In genomic region chr1:152170287-152170933, GRCh38 we compare ENCODE assay signal across 25 cellular contexts. TPM values are rescaled to one million over a fixed set of nuclear protein-coding genes. Genes with fewer than 3 reads are reported as not detected.
DNase-seq lines count a peak whose midpoint lies in the region; ATAC-seq, FAIRE-seq and TF ChIP-seq lines count a peak whose summit lies in the region.
"Had no signal": no experiment of that assay in that cellular context is flagged by ENCODE, and none has a peak within 500 bp of the region (broad histone marks: within the 10 kb centered on the region; RNA-seq: fewer than 3 reads in every experiment).

No MANE protein-coding gene starts in this region.

- H3K4me3 ChIP-seq in right lobe of liver, result no peak overlapping the region
- H3K4me3 ChIP-seq in HepG2 (replicated peaks in 1 of 3; ENCODE audit: insufficient read depth in 1 of 3, low read depth in 2 of 3, low read length in 3 of 3), result no peak overlapping the region
- H3K4me3 ChIP-seq in MM.1S (ENCODE audit: low read length), result peak overlapping the region; percentile 1; the same call in 1 of the 2 replicates
- no peak overlapping the region for H3K4me3 ChIP-seq in GM12878
- no peak overlapping the region for H3K4me3 ChIP-seq in gastrocnemius medialis

- H3K27me3 ChIP-seq in right lobe of liver (no peaks in the 10 kb centered on the region), HepG2 (ENCODE audit: control insufficient read depth in 1 of 2, insufficient read depth in 2 of 2, low read length in 2 of 2) (no peaks in the 10 kb centered on the region), MM.1S (replicated peaks; ENCODE audit: insufficient read depth, low read length) (no peaks in the 10 kb centered on the region), GM12878 (replicated peaks in 1 of 2; ENCODE audit: control insufficient read depth in 2 of 2, insufficient read depth in 2 of 2, low read length in 1 of 2) (no peaks in the 10 kb centered on the region), gastrocnemius medialis (no peaks in the 10 kb centered on the region)

- TF ChIP-seq EP300 in HepG2 (IDR thresholded peaks at IDR 0.05; ENCODE audit: low read depth in 2 of 2, low read length in 2 of 2), result no peak
- TF ChIP-seq EP300 in HepG2 (CRISPR knock-in tag; IDR thresholded peaks at IDR 0.05; ENCODE audit: borderline replicate concordance), result no peak
- TF ChIP-seq EP300 in GM12878 (IDR thresholded peaks at IDR 0.05; ENCODE audit: borderline replicate concordance in 1 of 2, control insufficient read depth in 1 of 2, low read depth in 2 of 2, low read length in 2 of 2), result no peak

- no peaks in the 10 kb centered on the region for H3K36me3 ChIP-seq in right lobe of liver
- no peaks in the 10 kb centered on the region for H3K36me3 ChIP-seq in HepG2 (replicated peaks in 1 of 2; ENCODE audit: control insufficient read depth in 1 of 2, insufficient read depth in 2 of 2, low read length in 2 of 2)
- no peaks in the 10 kb centered on the region for H3K36me3 ChIP-seq in MM.1S (replicated peaks; ENCODE audit: insufficient read depth, low read length)
- H3K36me3 ChIP-seq in GM12878 (ENCODE audit: control insufficient read depth in 2 of 2, insufficient read depth in 2 of 2, low read length in 1 of 2), result no peaks in the 10 kb centered on the region
- H3K36me3 ChIP-seq in gastrocnemius medialis, result no peaks in the 10 kb centered on the region

- no peak for TF ChIP-seq POLR2A in right lobe of liver (IDR thresholded peaks at IDR 0.05)
- TF ChIP-seq POLR2A in HepG2 (IDR thresholded peaks at IDR 0.05; ENCODE audit: insufficient read depth in 1 of 2, low read depth in 2 of 2, low read length in 2 of 2), result no peak
- TF ChIP-seq POLR2A in GM12878 (IDR thresholded peaks at IDR 0.05; ENCODE audit: low read depth, low read length), result no peak
- TF ChIP-seq POLR2A in gastrocnemius medialis (IDR thresholded peaks at IDR 0.05), result no peak

- SMC1A ChIA-PET in GM12878 (lab: Charles Lee; ENCODE audit: uncharacterized antibody, unreplicated experiment), result no interaction called here

- intact Hi-C loops in right lobe of liver (cut with DNase I) (no loop called here), HepG2 (cut with micrococcal nuclease; ENCODE audit: unreplicated experiment) (no loop called here), GM12878 (cut with micrococcal nuclease; ENCODE audit: unreplicated experiment) (no loop called here), gastrocnemius medialis (cut with DNase I; ENCODE audit: low total_unique reads) (no loop called here)

- H3K9me3 ChIP-seq in right lobe of liver, result no peaks in the 10 kb centered on the region
- H3K9me3 ChIP-seq in HepG2 (ENCODE audit: low read length), result no peaks in the 10 kb centered on the region
- H3K9me3 ChIP-seq in MM.1S (replicated peaks; ENCODE audit: insufficient read depth, low read length), result no peaks in the 10 kb centered on the region
- no peaks in the 10 kb centered on the region for H3K9me3 ChIP-seq in GM12878 (replicated peaks; ENCODE audit: control insufficient read depth, insufficient read depth, low read length)
- no peaks in the 10 kb centered on the region for H3K9me3 ChIP-seq in gastrocnemius medialis
- H3K9me3 ChIP-seq: Caco-2 had no signal

- TF ChIP-seq RAD21 in HepG2 (CRISPR knock-in tag; IDR thresholded peaks at IDR 0.05) (no peak), GM12878 (IDR thresholded peaks at IDR 0.05; ENCODE audit: insufficient read depth, low read depth, low read length) (no peak)

- peaks cover 18% of the 10 kb centered on the region for H3F3A ChIP-seq in MM.1S (ENCODE audit: insufficient read depth, low read length)

- in situ Hi-C loops in HepG2 (cut with HindIII; ENCODE audit: extremely low pct_ligation_motif_present, low pct_unique_long_range_greater_than_20kb) (no loop called here), GM12878 (cut with MboI) (no loop called here), gastrocnemius medialis (cut with MboI; ENCODE audit: low sequenced_read_pairs in 4 of 4) (no loop called here)

- H3K79me2 ChIP-seq in HepG2 (ENCODE audit: insufficient read depth, low read length), result no peaks in the 10 kb centered on the region
- H3K79me2 ChIP-seq in MM.1S (ENCODE audit: low read length), result no peaks in the 10 kb centered on the region
- H3K79me2 ChIP-seq in GM12878 (ENCODE audit: control insufficient read depth, insufficient read depth, low read length), result no peaks in the 10 kb centered on the region

- FAIRE-seq in HepG2 (lab: Jason Lieb, UNC), result no peak
- no peak for FAIRE-seq in GM12878 (lab: Jason Lieb, UNC)
- FAIRE-seq in D721Med (lab: Jason Lieb, UNC), result no peak
- FAIRE-seq: G401.6, GM18507, H1, RCC 7860 had no signal

- 32% methylated on average over 5 of the region's 5 CpGs for WGBS in right lobe of liver (ENCODE audit: insufficient coverage, low coverage, low lambda C conversion rate, missing lambda C conversion rate)
- WGBS in HepG2 (ENCODE audit: low lambda C conversion rate), result 6% methylated on average over 4 of the region's 5 CpGs
- WGBS in GM12878 (ENCODE audit: insufficient coverage, insufficient replicate concordance, low lambda C conversion rate, missing lambda C conversion rate), result 9% methylated on average over 5 of the region's 5 CpGs

- no peak overlapping the region for H3K27ac ChIP-seq in right lobe of liver
- no peak overlapping the region for H3K27ac ChIP-seq in HepG2 (ENCODE audit: extremely low read length, insufficient read depth, low read length)
- H3K27ac ChIP-seq in MM.1S (ENCODE audit: low read length), result peak overlapping the region; percentile 42; the same call in 1 of the 2 replicates
- no peak overlapping the region for H3K27ac ChIP-seq in GM12878 (ENCODE audit: control insufficient read depth, insufficient read depth)
- H3K27ac ChIP-seq in gastrocnemius medialis, result no peak overlapping the region

- BruUV-seq in HepG2 (replicated peaks; lab: Mats Ljungman, UMichigan), result no TSS peak
- no TSS peak for BruUV-seq in GM12878 (replicated peaks; lab: Mats Ljungman, UMichigan)

- no peak for TF ChIP-seq CTCF in right lobe of liver (IDR thresholded peaks at IDR 0.05)
- TF ChIP-seq CTCF in HepG2 (CRISPR knock-in tag; IDR thresholded peaks at IDR 0.05), result no peak
- TF ChIP-seq CTCF in MM.1S (IDR thresholded peaks at IDR 0.05; ENCODE audit: low read length), result no peak
- TF ChIP-seq CTCF in GM12878 (IDR thresholded peaks at IDR 0.05 in 2 of 3, conservative IDR thresholded peaks at IDR 0.05 in 1 of 3; ENCODE audit: control insufficient read depth in 2 of 3, extremely low read depth in 1 of 3, insufficient read depth in 1 of 3, low read depth in 3 of 3, low read length in 3 of 3), result no peak
- TF ChIP-seq CTCF in D721Med (IDR thresholded peaks at IDR 0.05; ENCODE audit: insufficient read depth, missing control alignments), result no peak
- TF ChIP-seq CTCF in gastrocnemius medialis (IDR thresholded peaks at IDR 0.05 in 4 of 5, conservative IDR thresholded peaks at IDR 0.05 in 1 of 5), result no peak

- H2AFZ ChIP-seq in HepG2 (ENCODE audit: low read length), result no peak overlapping the region
- peak overlapping the region; percentile 64 for H2AFZ ChIP-seq in MM.1S (ENCODE audit: low read length)
- H2AFZ ChIP-seq in GM12878 (ENCODE audit: control insufficient read depth, low read depth, low read length), result peak overlapping the region; percentile 16

- H3K9ac ChIP-seq in HepG2 (ENCODE audit: insufficient read depth, low read depth, low read length) (no peak overlapping the region), MM.1S (ENCODE audit: low read length) (no peak overlapping the region), GM12878 (ENCODE audit: control insufficient read depth, insufficient read depth, low read length) (no peak overlapping the region)

- ATAC-seq in right lobe of liver, result peak in 3 of 4 donors; percentile 19 to 47 (median 32)
- ATAC-seq in HepG2, result no peak
- peak; percentile 33; the same call in 2 of the 3 replicates for ATAC-seq in GM12878
- ATAC-seq in gastrocnemius medialis, result no peak
- ATAC-seq: Right ventricle myocardium inferior, T-helper 17 cell had no signal

- H3K4me2 ChIP-seq in HepG2 (ENCODE audit: low read depth, low read length), result no peak overlapping the region
- H3K4me2 ChIP-seq in MM.1S (ENCODE audit: low read depth, low read length), result peak overlapping the region; percentile 61
- H3K4me2 ChIP-seq in GM12878 (ENCODE audit: control insufficient read depth, insufficient read depth), result no peak overlapping the region; the same call in 1 of the 2 replicates

- H3K9me2 ChIP-seq in MM.1S (replicated peaks; ENCODE audit: insufficient read depth, low read length), result no peaks in the 10 kb centered on the region

- RAD21 ChIA-PET in GM12878 (lab: Charles Lee; ENCODE audit: unreplicated experiment), result no interaction called here

- H3K4me1 ChIP-seq in right lobe of liver, result no peaks in the 10 kb centered on the region
- no peaks in the 10 kb centered on the region for H3K4me1 ChIP-seq in HepG2 (ENCODE audit: insufficient read depth, low read length)
- H3K4me1 ChIP-seq in MM.1S (ENCODE audit: low read length), result peaks cover 41% of the 10 kb centered on the region
- H3K4me1 ChIP-seq in GM12878 (ENCODE audit: control insufficient read depth, insufficient read depth, low read length), result peaks cover 13% of the 10 kb centered on the region
- peaks cover 0 to 3% of the 10 kb centered on the region in 2 donors for H3K4me1 ChIP-seq in gastrocnemius medialis

- H4K20me1 ChIP-seq in HepG2 (ENCODE audit: insufficient read depth, low read length) (no peaks in the 10 kb centered on the region), MM.1S (ENCODE audit: insufficient read depth, low read length) (no peaks in the 10 kb centered on the region), GM12878 (ENCODE audit: control insufficient read depth, insufficient read depth) (no peaks in the 10 kb centered on the region)

- POLR2A ChIA-PET in HepG2 (lab: Yijun Ruan, JAX) (no interaction called here), GM12878 (lab: Charles Lee) (interaction anchor here (0.6 kb wide), 1 partner anchor 58 kb away, joined by 3 read pairs; no protein-coding TSS in a partner anchor)

- CTCF ChIA-PET in HepG2 (lab: Yijun Ruan, JAX; ENCODE audit: low intra/inter-chr PET ratio, low total read pairs), result no interaction called here
- CTCF ChIA-PET in GM12878 (lab: Yijun Ruan, JAX), result interaction anchor here (0.5 kb wide), 1 partner anchor 19 kb away, joined by 3 read pairs; no protein-coding TSS in a partner anchor

- DNase-seq in right lobe of liver (no peak), HepG2 (ENCODE audit: low spot score) (no peak), MM.1S (peak; percentile 59), GM12878 (ENCODE audit: low read depth, low spot score) (no peak), D721Med (ENCODE audit: insufficient read length, low spot score) (no peak), D341Med (ENCODE audit: low spot score) (no peak), gastrocnemius medialis (no peak)
- DNase-seq: Caco-2; CD4-positive, alpha-beta T cell; Kasumi-1; NCI-H1417; NCI-H2029; NCI-H226; NCI-H510A treated with DMSO at 0.1 percent for 48 hours; NCI-H748 treated with DMSO at 0.1 percent for 48 hours; NK-92 treated with Interleukin-12 subunit alpha and Interleukin-12 subunit beta, amount 100 ng/mL, for 24 hours; T-helper 17 cell had no signal

RNA-seq across cellular contexts. Expression of gene RPTN, which starts 11.4 kb away (rescaled TPM):
- total RNA-seq in right lobe of liver (not detected), HepG2 (2016; rRNA removed; fragmentation: Illumina TruSeq; extraction: Trizol) (not detected in 2 replicates), GM12878 (2014; rRNA removed) (not detected in 2 replicates), GM12878 (2014; rRNA removed; fragmentation: Illumina TruSeq; extraction: Trizol) (not detected in 2 replicates), GM12878 (2021) (not detected in 2 replicates), gastrocnemius medialis (not detected)
- total RNA-seq in HepG2 (2016; cell fraction: cytosol; rRNA removed; fragmentation: Illumina TruSeq; extraction: Trizol; ENCODE audit: low read depth), result not detected in 2 replicates
- total RNA-seq in HepG2 (2016; cell fraction: insoluble cytoplasmic fraction; rRNA removed; fragmentation: Illumina TruSeq; extraction: Trizol), result not detected in 2 replicates
- total RNA-seq in HepG2 (2016; cell fraction: membrane; rRNA removed; fragmentation: Illumina TruSeq; extraction: Trizol), result not detected in 2 replicates
- total RNA-seq in HepG2 (2016; cell fraction: nucleus; rRNA removed; fragmentation: Illumina TruSeq; extraction: Trizol), result not detected in 2 replicates
- polyA plus RNA-seq in HepG2 (2011; rRNA removed) (not detected in 2 replicates), GM12878 (2011; rRNA removed) (not detected in 2 replicates), GM12878 (2014; fragmentation: Illumina TruSeq; extraction: Trizol) (not detected in 2 replicates), GM12878 (2014; fragmentation: Nextera tagmentation; extraction: Ambion mirVana) (not detected), GM12878 (2014; rRNA removed) (not detected in 2 replicates), GM12878 (2016; fragmentation: Nextera tagmentation; extraction: Ambion mirVana) (not detected)
- polyA plus RNA-seq in HepG2 (2011; cell fraction: cytosol; rRNA removed), result not detected in 2 replicates
- polyA plus RNA-seq in HepG2 (2011; cell fraction: nucleus; rRNA removed), result not detected in 2 replicates
- not detected in 2 replicates for polyA plus RNA-seq in HepG2 (2012)
- not detected in 2 replicates for polyA plus RNA-seq in HepG2 (2016; cell fraction: cytosol; fragmentation: Illumina TruSeq; extraction: Trizol; ENCODE audit: low read depth)
- not detected in 2 replicates for polyA plus RNA-seq in HepG2 (2016; cell fraction: insoluble cytoplasmic fraction; fragmentation: Illumina TruSeq; extraction: Trizol; ENCODE audit: low read depth)
- not detected in 2 replicates for polyA plus RNA-seq in HepG2 (2016; cell fraction: membrane; fragmentation: Illumina TruSeq; extraction: Trizol; ENCODE audit: low read depth)
- not detected in 2 replicates for polyA plus RNA-seq in HepG2 (2016; cell fraction: nucleus; fragmentation: Illumina TruSeq; extraction: Trizol; ENCODE audit: insufficient read depth, low read depth)
- not detected in 2 replicates for polyA minus RNA-seq in HepG2 (2011; rRNA and poly(A)+ RNA removed; ENCODE audit: low replicate concordance)
- polyA minus RNA-seq in HepG2 (2011; cell fraction: cytosol; rRNA and poly(A)+ RNA removed), result not detected in 2 replicates
- not detected in 2 replicates for polyA minus RNA-seq in HepG2 (2011; cell fraction: nucleus; rRNA and poly(A)+ RNA removed)
- total RNA-seq in GM12878 (2013; cell fraction: nucleolus; rRNA removed), result not detected in 2 replicates
- polyA plus RNA-seq in GM12878 (2011; ENCODE audit: low read depth), result not detected
- not detected in 2 replicates for polyA plus RNA-seq in GM12878 (2011; cell fraction: cytosol; rRNA removed)
- 0.03 TPM in 1 of 2 replicates, not detected in the other for polyA plus RNA-seq in GM12878 (2011; cell fraction: nucleus; rRNA removed)
- polyA plus RNA-seq in GM12878 (2012), result not detected in 2 replicates
- not detected in 2 replicates for polyA minus RNA-seq in GM12878 (2011; rRNA and poly(A)+ RNA removed)
- not detected in 2 replicates for polyA minus RNA-seq in GM12878 (2011; cell fraction: cytosol; rRNA and poly(A)+ RNA removed)
- not detected in 2 replicates for polyA minus RNA-seq in GM12878 (2011; cell fraction: nucleus; rRNA and poly(A)+ RNA removed)
- total RNA-seq: Caco-2; CD4-positive, alpha-beta T cell; Daoy; H1; OCI-LY7; Right ventricle myocardium inferior; T-helper 17 cell had no signal
- polyA plus RNA-seq: BJ, H1 had no signal

RNA-seq across cellular contexts. Expression of gene HRNR, which starts 53.6 kb away (rescaled TPM):
- total RNA-seq in right lobe of liver, result not detected
- total RNA-seq in HepG2 (2016; rRNA removed; fragmentation: Illumina TruSeq; extraction: Trizol), result not detected in 2 replicates
- total RNA-seq in HepG2 (2016; cell fraction: cytosol; rRNA removed; fragmentation: Illumina TruSeq; extraction: Trizol; ENCODE audit: low read depth), result not detected in 2 replicates
- total RNA-seq in HepG2 (2016; cell fraction: insoluble cytoplasmic fraction; rRNA removed; fragmentation: Illumina TruSeq; extraction: Trizol), result not detected in 2 replicates
- not detected in 2 replicates for total RNA-seq in HepG2 (2016; cell fraction: membrane; rRNA removed; fragmentation: Illumina TruSeq; extraction: Trizol)
- not detected in 2 replicates for total RNA-seq in HepG2 (2016; cell fraction: nucleus; rRNA removed; fragmentation: Illumina TruSeq; extraction: Trizol)
- polyA plus RNA-seq in HepG2 (2011; rRNA removed), result not detected in 2 replicates
- polyA plus RNA-seq in HepG2 (2011; cell fraction: cytosol; rRNA removed), result not detected in 2 replicates
- polyA plus RNA-seq in HepG2 (2011; cell fraction: nucleus; rRNA removed), result not detected in 2 replicates
- 0.01 TPM in 1 of 2 replicates, not detected in the other for polyA plus RNA-seq in HepG2 (2012)
- not detected in 2 replicates for polyA plus RNA-seq in HepG2 (2016; cell fraction: cytosol; fragmentation: Illumina TruSeq; extraction: Trizol; ENCODE audit: low read depth)
- not detected in 2 replicates for polyA plus RNA-seq in HepG2 (2016; cell fraction: insoluble cytoplasmic fraction; fragmentation: Illumina TruSeq; extraction: Trizol; ENCODE audit: low read depth)
- polyA plus RNA-seq in HepG2 (2016; cell fraction: membrane; fragmentation: Illumina TruSeq; extraction: Trizol; ENCODE audit: low read depth), result not detected in 2 replicates
- polyA plus RNA-seq in HepG2 (2016; cell fraction: nucleus; fragmentation: Illumina TruSeq; extraction: Trizol; ENCODE audit: insufficient read depth, low read depth), result not detected in 2 replicates
- 0.04 TPM in 1 of 2 replicates, not detected in the other for polyA minus RNA-seq in HepG2 (2011; rRNA and poly(A)+ RNA removed; ENCODE audit: low replicate concordance)
- not detected in 2 replicates for polyA minus RNA-seq in HepG2 (2011; cell fraction: cytosol; rRNA and poly(A)+ RNA removed)
- not detected in 2 replicates for polyA minus RNA-seq in HepG2 (2011; cell fraction: nucleus; rRNA and poly(A)+ RNA removed)
- total RNA-seq in GM12878 (2013; cell fraction: nucleolus; rRNA removed), result not detected in 2 replicates
- total RNA-seq in GM12878 (2014; rRNA removed), result not detected in 2 replicates
- not detected in 2 replicates for total RNA-seq in GM12878 (2014; rRNA removed; fragmentation: Illumina TruSeq; extraction: Trizol)
- total RNA-seq in GM12878 (2021), result not detected in 2 replicates
- polyA plus RNA-seq in GM12878 (2011; ENCODE audit: low read depth), result not detected
- polyA plus RNA-seq in GM12878 (2011; rRNA removed), result not detected in 2 replicates
- not detected in 2 replicates for polyA plus RNA-seq in GM12878 (2011; cell fraction: cytosol; rRNA removed)
- polyA plus RNA-seq in GM12878 (2011; cell fraction: nucleus; rRNA removed), result not detected in 2 replicates
- 0.03 and 0.04 TPM in 2 replicates for polyA plus RNA-seq in GM12878 (2012)
- polyA plus RNA-seq in GM12878 (2014; fragmentation: Illumina TruSeq; extraction: Trizol), result not detected in 2 replicates
- polyA plus RNA-seq in GM12878 (2014; fragmentation: Nextera tagmentation; extraction: Ambion mirVana), result not detected
- not detected in 2 replicates for polyA plus RNA-seq in GM12878 (2014; rRNA removed)
- polyA plus RNA-seq in GM12878 (2016; fragmentation: Nextera tagmentation; extraction: Ambion mirVana), result not detected
- polyA minus RNA-seq in GM12878 (2011; rRNA and poly(A)+ RNA removed), result not detected in 2 replicates
- not detected in 2 replicates for polyA minus RNA-seq in GM12878 (2011; cell fraction: cytosol; rRNA and poly(A)+ RNA removed)
- polyA minus RNA-seq in GM12878 (2011; cell fraction: nucleus; rRNA and poly(A)+ RNA removed), result not detected in 2 replicates
- not detected for total RNA-seq in gastrocnemius medialis
- total RNA-seq: Caco-2; CD4-positive, alpha-beta T cell; Daoy; H1; OCI-LY7; Right ventricle myocardium inferior; T-helper 17 cell had no signal
- polyA plus RNA-seq: BJ, H1 had no signal

RNA-seq across cellular contexts. Expression of gene TCHH, which starts 55.2 kb away (rescaled TPM):
- total RNA-seq in right lobe of liver (under 1 TPM in 4 of 6 experiments, not detected in 2; 0.02 to 0.25 (median 0.12) TPM), HepG2 (2016; rRNA removed; fragmentation: Illumina TruSeq; extraction: Trizol) (not detected in 2 replicates), GM12878 (2014; rRNA removed) (not detected in 2 replicates), GM12878 (2014; rRNA removed; fragmentation: Illumina TruSeq; extraction: Trizol) (not detected in 2 replicates), GM12878 (2021) (not detected in 2 replicates), gastrocnemius medialis (under 1 TPM in 1 of 4 donors, not detected in 3; 0.13 TPM)
- not detected in 2 replicates for total RNA-seq in HepG2 (2016; cell fraction: cytosol; rRNA removed; fragmentation: Illumina TruSeq; extraction: Trizol; ENCODE audit: low read depth)
- total RNA-seq in HepG2 (2016; cell fraction: insoluble cytoplasmic fraction; rRNA removed; fragmentation: Illumina TruSeq; extraction: Trizol), result not detected in 2 replicates
- total RNA-seq in HepG2 (2016; cell fraction: membrane; rRNA removed; fragmentation: Illumina TruSeq; extraction: Trizol), result not detected in 2 replicates
- not detected in 2 replicates for total RNA-seq in HepG2 (2016; cell fraction: nucleus; rRNA removed; fragmentation: Illumina TruSeq; extraction: Trizol)
- polyA plus RNA-seq in HepG2 (2011; rRNA removed) (not detected in 2 replicates), GM12878 (2011; rRNA removed) (not detected in 2 replicates), GM12878 (2014; fragmentation: Illumina TruSeq; extraction: Trizol) (not detected in 2 replicates), GM12878 (2014; fragmentation: Nextera tagmentation; extraction: Ambion mirVana) (not detected), GM12878 (2014; rRNA removed) (0.01 TPM in 1 of 2 replicates, not detected in the other), GM12878 (2016; fragmentation: Nextera tagmentation; extraction: Ambion mirVana) (not detected)
- not detected in 2 replicates for polyA plus RNA-seq in HepG2 (2011; cell fraction: cytosol; rRNA removed)
- polyA plus RNA-seq in HepG2 (2011; cell fraction: nucleus; rRNA removed), result not detected in 2 replicates
- polyA plus RNA-seq in HepG2 (2012), result not detected in 2 replicates
- not detected in 2 replicates for polyA plus RNA-seq in HepG2 (2016; cell fraction: cytosol; fragmentation: Illumina TruSeq; extraction: Trizol; ENCODE audit: low read depth)
- not detected in 2 replicates for polyA plus RNA-seq in HepG2 (2016; cell fraction: insoluble cytoplasmic fraction; fragmentation: Illumina TruSeq; extraction: Trizol; ENCODE audit: low read depth)
- not detected in 2 replicates for polyA plus RNA-seq in HepG2 (2016; cell fraction: membrane; fragmentation: Illumina TruSeq; extraction: Trizol; ENCODE audit: low read depth)
- not detected in 2 replicates for polyA plus RNA-seq in HepG2 (2016; cell fraction: nucleus; fragmentation: Illumina TruSeq; extraction: Trizol; ENCODE audit: insufficient read depth, low read depth)
- polyA minus RNA-seq in HepG2 (2011; rRNA and poly(A)+ RNA removed; ENCODE audit: low replicate concordance), result not detected in 2 replicates
- polyA minus RNA-seq in HepG2 (2011; cell fraction: cytosol; rRNA and poly(A)+ RNA removed), result not detected in 2 replicates
- not detected in 2 replicates for polyA minus RNA-seq in HepG2 (2011; cell fraction: nucleus; rRNA and poly(A)+ RNA removed)
- not detected in 2 replicates for total RNA-seq in GM12878 (2013; cell fraction: nucleolus; rRNA removed)
- polyA plus RNA-seq in GM12878 (2011; ENCODE audit: low read depth), result not detected
- polyA plus RNA-seq in GM12878 (2011; cell fraction: cytosol; rRNA removed), result not detected in 2 replicates
- not detected in 2 replicates for polyA plus RNA-seq in GM12878 (2011; cell fraction: nucleus; rRNA removed)
- 0.04 and 0.07 TPM in 2 replicates for polyA plus RNA-seq in GM12878 (2012)
- not detected in 2 replicates for polyA minus RNA-seq in GM12878 (2011; rRNA and poly(A)+ RNA removed)
- not detected in 2 replicates for polyA minus RNA-seq in GM12878 (2011; cell fraction: cytosol; rRNA and poly(A)+ RNA removed)
- not detected in 2 replicates for polyA minus RNA-seq in GM12878 (2011; cell fraction: nucleus; rRNA and poly(A)+ RNA removed)
- total RNA-seq: CD4-positive, alpha-beta T cell; OCI-LY7; Right ventricle myocardium inferior had no signal
- polyA plus RNA-seq: BJ had no signal

Comparison
In these comparisons a context has a peak if more than half of its experiments do, and no peak if none do; other contexts are left out.
1. ATAC-seq: peak in right lobe of liver (3 of 4) and GM12878 (single experiment); none in HepG2 (single experiment) and gastrocnemius medialis (0 of 2).